Comparison of ENCODE assay signal across 8 cellular contexts in the genomic region with DNA sequence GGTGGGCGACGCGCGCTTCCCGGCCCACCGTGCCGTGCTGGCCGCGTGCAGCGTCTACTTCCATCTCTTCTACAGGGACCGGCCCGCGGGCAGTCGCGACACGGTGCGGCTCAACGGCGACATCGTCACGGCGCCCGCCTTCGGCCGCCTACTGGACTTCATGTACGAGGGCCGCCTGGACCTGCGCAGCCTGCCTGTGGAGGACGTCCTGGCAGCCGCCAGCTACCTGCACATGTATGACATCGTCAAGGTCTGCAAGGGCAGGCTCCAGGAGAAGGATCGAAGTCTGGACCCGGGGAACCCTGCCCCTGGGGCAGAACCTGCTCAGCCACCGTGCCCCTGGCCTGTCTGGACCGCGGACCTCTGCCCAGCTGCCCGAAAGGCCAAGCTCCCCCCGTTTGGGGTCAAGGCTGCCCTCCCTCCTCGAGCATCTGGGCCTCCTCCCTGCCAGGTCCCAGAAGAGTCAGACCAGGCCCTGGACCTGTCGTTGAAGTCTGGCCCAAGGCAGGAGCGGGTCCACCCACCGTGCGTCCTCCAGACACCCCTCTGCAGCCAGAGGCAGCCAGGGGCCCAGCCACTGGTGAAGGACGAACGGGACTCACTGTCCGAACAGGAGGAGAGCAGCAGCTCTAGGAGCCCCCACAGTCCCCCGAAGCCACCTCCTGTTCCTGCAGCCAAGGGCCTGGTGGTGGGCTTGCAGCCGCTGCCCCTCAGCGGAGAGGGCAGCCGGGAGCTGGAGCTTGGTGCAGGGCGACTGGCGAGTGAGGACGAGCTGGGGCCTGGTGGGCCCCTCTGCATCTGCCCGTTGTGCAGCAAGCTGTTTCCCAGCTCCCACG. TPM values are rescaled to one million over a fixed set of nuclear protein-coding genes. Genes with fewer than 3 reads are reported as not detected.
A peak's percentile ranks its signal among the peaks of the same experiment; 100 is the strongest.
DNase-seq lines count a peak whose midpoint lies in the region; ATAC-seq and TF ChIP-seq lines count a peak whose summit lies in the region.

No MANE protein-coding gene starts in this region.

- CTCF ChIA-PET in CD8-positive, alpha-beta memory T cell (lab: Charles Lee), result interaction anchor here (0.9 to 2.3 kb wide), 5 partner anchors 8 to 33 kb away, joined by 4 to 15 read pairs (median 6); no protein-coding TSS in a partner anchor

- ATAC-seq in HG03442 (IDR thresholded peaks at IDR 0.05; ENCODE audit: unreplicated experiment), result no peak

- peak overlapping the region; percentile 100 for H3K4me2 ChIP-seq in neural progenitor cell

- no peak for TF ChIP-seq CTCF in neural progenitor cell (IDR thresholded peaks at IDR 0.05)

- H3K36me3 ChIP-seq in CD8-positive, alpha-beta memory T cell (ENCODE audit: insufficient read depth, low read length), result no peaks in the 10 kb centered on the region
- H3K36me3 ChIP-seq in NT2/D1 (ENCODE audit: insufficient read depth, insufficient read length, low read length), result peaks cover 12% of the 10 kb centered on the region
- H3K36me3 ChIP-seq in endocrine pancreas (ENCODE audit: control insufficient read depth, insufficient read depth, low read length), result no peaks in the 10 kb centered on the region
- no peaks in the 10 kb centered on the region for H3K36me3 ChIP-seq in neural progenitor cell

- H3K27ac Mint-ChIP-seq in CD8-positive, alpha-beta memory T cell, result peak overlapping the region in 6 of 8 donors; percentile 26 to 79 (median 64)
- H3K27ac Mint-ChIP-seq in neural progenitor cell, result no peak overlapping the region

- no peaks in the 10 kb centered on the region for H3K9me3 ChIP-seq in CD8-positive, alpha-beta memory T cell (ENCODE audit: low read length)
- H3K9me3 ChIP-seq in NT2/D1 (ENCODE audit: insufficient read depth, low read length) (no peaks in the 10 kb centered on the region), endocrine pancreas (ENCODE audit: control insufficient read depth, low read length) (no peaks in the 10 kb centered on the region), neural progenitor cell (ENCODE audit: low read depth) (no peaks in the 10 kb centered on the region)

- H3K9ac ChIP-seq in NT2/D1 (ENCODE audit: insufficient read length, low read depth) (peak overlapping the region; percentile 58), endocrine pancreas (ENCODE audit: control insufficient read depth, insufficient read depth, low read length) (peak overlapping the region; percentile 73), neural progenitor cell (no peak overlapping the region)

- no peaks in the 10 kb centered on the region for H3K27me3 ChIP-seq in CD8-positive, alpha-beta memory T cell (ENCODE audit: insufficient read depth, low read length, poor library complexity, severe bottlenecking)
- H3K27me3 ChIP-seq in NT2/D1 (ENCODE audit: insufficient read depth, insufficient read length), result peaks cover 31% of the 10 kb centered on the region
- H3K27me3 ChIP-seq in endocrine pancreas (ENCODE audit: control insufficient read depth, insufficient read depth, low read length), result no peaks in the 10 kb centered on the region
- H3K27me3 ChIP-seq in neural progenitor cell, result peaks cover 73% of the 10 kb centered on the region

- DNase-seq in CD8-positive, alpha-beta memory T cell, result no peak
- DNase-seq in NT2/D1 (ENCODE audit: low read depth, low spot score) (no peak), neural progenitor cell (ENCODE audit: low spot score) (no peak), NCI-H2196 (lab: John Stamatoyannopoulos, UW; ENCODE audit: unreplicated experiment) (no peak)
- DNase-seq in activated effector memory CD4-positive, alpha-beta T cell treated with anti-CD3 and anti-CD28 coated beads, Interleukin-2, amount 50 U/mL, for 16 hours, result no peak
- DNase-seq in activated CD4-positive, alpha-beta T cell treated with anti-CD3 and anti-CD28 coated beads for 1 hour, result no peak

- H3K9me3 Mint-ChIP-seq in CD8-positive, alpha-beta memory T cell, result no peaks in the 10 kb centered on the region
- peaks cover 2% of the 10 kb centered on the region for H3K9me3 Mint-ChIP-seq in neural progenitor cell

- peaks cover 0 to 3% (median 0%) of the 10 kb centered on the region in 3 donors for H3K36me3 Mint-ChIP-seq in CD8-positive, alpha-beta memory T cell
- no peaks in the 10 kb centered on the region for H3K36me3 Mint-ChIP-seq in neural progenitor cell

- H3K4me3 ChIP-seq in CD8-positive, alpha-beta memory T cell (ENCODE audit: low read length), result peak overlapping the region; percentile 66
- H3K4me3 ChIP-seq in NT2/D1 (ENCODE audit: insufficient read length, low read depth), result peak overlapping the region; percentile 53
- H3K4me3 ChIP-seq in endocrine pancreas (ENCODE audit: control insufficient read depth, insufficient read depth, low read length), result no peak overlapping the region
- peak overlapping the region; percentile 70 for H3K4me3 ChIP-seq in neural progenitor cell

- H3K4me1 ChIP-seq in CD8-positive, alpha-beta memory T cell (ENCODE audit: insufficient read depth, low read length), result peaks cover 22% of the 10 kb centered on the region
- H3K4me1 ChIP-seq in NT2/D1 (ENCODE audit: insufficient read depth, insufficient read length) (peaks cover 41% of the 10 kb centered on the region), endocrine pancreas (ENCODE audit: control insufficient read depth, insufficient read depth, low read length) (no peaks in the 10 kb centered on the region), neural progenitor cell (peaks cover 6% of the 10 kb centered on the region)

- H3K4me1 Mint-ChIP-seq in CD8-positive, alpha-beta memory T cell, result peaks cover 10 to 55% (median 17%) of the 10 kb centered on the region in 3 donors
- H3K4me1 Mint-ChIP-seq in neural progenitor cell, result peaks cover 21% of the 10 kb centered on the region

- H4K20me1 ChIP-seq in neural progenitor cell (ENCODE audit: low read depth), result peaks cover 19% of the 10 kb centered on the region

- peak overlapping the region; percentile 38 for H3K27ac ChIP-seq in CD8-positive, alpha-beta memory T cell (ENCODE audit: low read depth, low read length)
- H3K27ac ChIP-seq in neural progenitor cell, result no peak overlapping the region

- no peaks in the 10 kb centered on the region for H3K79me2 ChIP-seq in neural progenitor cell (ENCODE audit: low read depth)

- peak overlapping the region; percentile 83 to 93 (median 86) for H3K4me3 Mint-ChIP-seq in CD8-positive, alpha-beta memory T cell
- peak overlapping the region; percentile 87 for H3K4me3 Mint-ChIP-seq in neural progenitor cell

- peaks cover 29% of the 10 kb centered on the region for H3F3A ChIP-seq in neural progenitor cell (ENCODE audit: low read depth)

- no peaks in the 10 kb centered on the region for H3K27me3 Mint-ChIP-seq in CD8-positive, alpha-beta memory T cell
- H3K27me3 Mint-ChIP-seq in neural progenitor cell (ENCODE audit: insufficient read depth, low read depth), result peaks cover 40% of the 10 kb centered on the region

- POLR2A ChIA-PET in CD8-positive, alpha-beta memory T cell (lab: Charles Lee), result interaction anchor here (0.8 to 1.9 kb wide), 5 partner anchors 9 to 49 kb away, joined by 3 to 11 read pairs (median 5); a partner anchor contains a TSS

- H2AFZ ChIP-seq in neural progenitor cell (replicated peaks), result peak overlapping the region; percentile 76

RNA-seq across cellular contexts. Expression of a gene that starts 0.6 kb away (rescaled TPM):
- 1 to 10 TPM; 3.3 to 3.5 TPM for total RNA-seq in CD8-positive, alpha-beta memory T cell
- polyA plus RNA-seq in CD8-positive, alpha-beta memory T cell, result 2.7 TPM
- 0.41 and 1.1 TPM in 2 replicates for total RNA-seq in neural progenitor cell (ENCODE audit: low replicate concordance)

RNA-seq across cellular contexts. Expression of a gene that starts 6.0 kb away (rescaled TPM):
- total RNA-seq in CD8-positive, alpha-beta memory T cell, result 100 to 1,000 TPM; 147 to 150 TPM
- 34.1 TPM for polyA plus RNA-seq in CD8-positive, alpha-beta memory T cell
- total RNA-seq in neural progenitor cell (ENCODE audit: low replicate concordance), result 67.2 and 92.4 TPM in 2 replicates

RNA-seq across cellular contexts. Expression of a gene that starts 48.6 kb away (rescaled TPM):
- 100 to 1,000 TPM; 150 to 175 TPM for total RNA-seq in CD8-positive, alpha-beta memory T cell
- 227 TPM for polyA plus RNA-seq in CD8-positive, alpha-beta memory T cell
- total RNA-seq in neural progenitor cell (ENCODE audit: low replicate concordance), result 139 and 231 TPM in 2 replicates
